Comparison of ENCODE assay signal across 31 cellular contexts in the genomic region with DNA sequence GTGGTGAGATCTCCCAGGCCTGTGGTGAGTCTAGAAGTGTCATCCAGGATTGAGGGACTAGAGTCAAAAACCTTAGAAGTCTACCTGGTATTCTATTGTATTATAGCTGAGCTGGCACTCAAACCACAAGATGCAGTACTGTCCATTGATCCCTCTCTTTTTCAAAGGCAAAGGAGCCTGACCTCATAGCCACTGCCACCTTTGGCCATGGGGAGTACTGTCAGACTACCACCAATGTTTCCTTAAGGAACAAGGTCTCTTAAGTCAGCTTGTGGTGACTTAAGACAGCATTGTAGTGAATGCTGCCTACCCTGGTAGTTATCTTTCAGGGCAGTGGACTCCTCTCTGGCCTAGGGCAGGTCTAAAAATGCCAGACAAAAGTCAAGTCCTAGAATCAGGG.
"Had no signal": no experiment of that assay in that cellular context is flagged by ENCODE, and none has a peak within 500 bp of the region (broad histone marks: within the 10 kb centered on the region; RNA-seq: fewer than 3 reads in every experiment).

No MANE protein-coding gene starts in this region.

- H3K27ac ChIP-seq: adrenal gland, ascending aorta, breast epithelium, cardiac muscle cell, colonic mucosa had no signal

- H3K36me3 Mint-ChIP-seq: activated naive CD4-positive, alpha-beta T cell treated with anti-CD3 and anti-CD28 coated beads, Interleukin-2, amount 50 U/mL, for 24 hours; activated naive CD8-positive, alpha-beta T cell treated with anti-CD3 and anti-CD28 coated beads for 36 hours; brain had no signal

- H3K4me1 ChIP-seq: adrenal gland, ascending aorta, breast epithelium, colonic mucosa had no signal

- H3K27me3 Mint-ChIP-seq: activated CD4-positive, alpha-beta memory T cell treated with anti-CD3 and anti-CD28 coated beads, Interleukin-2, amount 10 ng/mL, durations not matched to agents 7 days and 5 days; activated CD4-positive, alpha-beta T cell treated with anti-CD3 and anti-CD28 coated beads, Interleukin-2, amount 10 ng/mL, durations not matched to agents 7 days and 5 days; activated naive CD4-positive, alpha-beta T cell treated with anti-CD3 and anti-CD28 coated beads, Interleukin-2, amount 50 U/mL, for 24 hours; activated naive CD8-positive, alpha-beta T cell treated with anti-CD3 and anti-CD28 coated beads for 36 hours; activated naive CD8-positive, alpha-beta T cell treated with anti-CD3 and anti-CD28 coated beads, Interleukin-2, amount 50 U/mL, for 24 hours; activated T-helper 17 cell treated with anti-CD3 and anti-CD28 coated beads, Interleukin-2, amount 50 U/mL, for 72 hours; brain; T-helper 17 cell had no signal

- ATAC-seq: activated naive CD8-positive, alpha-beta T cell treated with anti-CD3 and anti-CD28 coated beads, Interleukin-2, amount 50 U/mL, for 24 hours; activated T-cell treated with anti-CD3 and anti-CD28 coated beads, Interleukin-2, amount 50 U/mL, for 4 hours; activated T-helper 17 cell treated with anti-CD3 and anti-CD28 coated beads, Interleukin-2, amount 50 U/mL, for 72 hours; esophagus mucosa; T-helper 17 cell had no signal

- H3K9me3 ChIP-seq: adrenal gland, ascending aorta, colonic mucosa had no signal

- H3K27me3 ChIP-seq: adrenal gland, ascending aorta, breast epithelium, cardiac muscle cell, colonic mucosa had no signal

- H3K4me1 Mint-ChIP-seq: activated CD4-positive, alpha-beta memory T cell treated with anti-CD3 and anti-CD28 coated beads, Interleukin-2, amount 10 ng/mL, durations not matched to agents 7 days and 5 days; activated CD4-positive, alpha-beta T cell treated with anti-CD3 and anti-CD28 coated beads, Interleukin-2, amount 10 ng/mL, durations not matched to agents 7 days and 5 days; activated naive CD4-positive, alpha-beta T cell treated with anti-CD3 and anti-CD28 coated beads, Interleukin-2, amount 50 U/mL, for 24 hours; activated naive CD8-positive, alpha-beta T cell treated with anti-CD3 and anti-CD28 coated beads for 36 hours; activated naive CD8-positive, alpha-beta T cell treated with anti-CD3 and anti-CD28 coated beads, Interleukin-2, amount 50 U/mL, for 24 hours; activated T-helper 17 cell treated with anti-CD3 and anti-CD28 coated beads, Interleukin-2, amount 50 U/mL, for 72 hours; brain; T-helper 17 cell had no signal

- DNase-seq: activated CD4-positive, alpha-beta memory T cell treated with anti-CD3 and anti-CD28 coated beads, Interleukin-2, amount 10 ng/mL, durations not matched to agents 7 days and 5 days; activated CD4-positive, alpha-beta T cell treated with anti-CD3 and anti-CD28 coated beads for 1 hour; activated CD4-positive, alpha-beta T cell treated with anti-CD3 and anti-CD28 coated beads for 4 hours; activated CD4-positive, alpha-beta T cell treated with anti-CD3 and anti-CD28 coated beads, Interleukin-2, amount 10 ng/mL, durations not matched to agents 7 days and 5 days; activated CD4-positive, alpha-beta T cell treated with anti-CD3 and anti-CD28 coated beads, Interleukin-2, amount 50 U/mL, for 4 hours; activated CD8-positive, alpha-beta memory T cell treated with anti-CD3 and anti-CD28 coated beads, Interleukin-2, amount 50 U/mL, for 48 hours; activated effector memory CD4-positive, alpha-beta T cell treated with Interleukin-2 at 50 U/mL for 16 hours; activated naive CD4-positive, alpha-beta T cell treated with anti-CD3 and anti-CD28 coated beads for 36 hours; activated naive CD8-positive, alpha-beta T cell treated with anti-CD3 and anti-CD28 coated beads for 36 hours; activated naive CD8-positive, alpha-beta T cell treated with anti-CD3 and anti-CD28 coated beads, Interleukin-2, amount 50 U/mL, for 24 hours; activated T-cell treated with anti-CD3 and anti-CD28 coated beads for 4 hours; activated T-cell treated with anti-CD3 and anti-CD28 coated beads, Interleukin-2, amount 50 U/mL, for 4 hours; adrenal gland; amygdala; central memory CD4-positive, alpha-beta T cell; cerebellar nuclear complex; colonic mucosa; effector CD8-positive, alpha-beta T cell; foreskin fibroblast; head of caudate nucleus; T-helper 1 cell; T-helper 17 cell; T1000 had no signal

- H3K4me3 Mint-ChIP-seq: activated CD4-positive, alpha-beta memory T cell treated with anti-CD3 and anti-CD28 coated beads, Interleukin-2, amount 10 ng/mL, durations not matched to agents 7 days and 5 days; activated CD4-positive, alpha-beta T cell treated with anti-CD3 and anti-CD28 coated beads, Interleukin-2, amount 10 ng/mL, durations not matched to agents 7 days and 5 days; activated naive CD4-positive, alpha-beta T cell treated with anti-CD3 and anti-CD28 coated beads for 36 hours; activated naive CD4-positive, alpha-beta T cell treated with anti-CD3 and anti-CD28 coated beads, Interleukin-2, amount 50 U/mL, for 24 hours; activated naive CD8-positive, alpha-beta T cell treated with anti-CD3 and anti-CD28 coated beads for 36 hours; activated naive CD8-positive, alpha-beta T cell treated with anti-CD3 and anti-CD28 coated beads, Interleukin-2, amount 50 U/mL, for 24 hours; activated T-cell treated with anti-CD3 and anti-CD28 coated beads, Interleukin-2, amount 50 U/mL, for 4 hours; activated T-helper 17 cell treated with anti-CD3 and anti-CD28 coated beads, Interleukin-2, amount 50 U/mL, for 72 hours; brain; T-helper 17 cell; T-helper 2 cell treated with Interferon-gamma antibody and Interleukin-4, amounts not matched to agents 5 μg/mL and 100 μg/mL, for 36 hours had no signal

- H3K27ac Mint-ChIP-seq: activated CD4-positive, alpha-beta memory T cell treated with anti-CD3 and anti-CD28 coated beads, Interleukin-2, amount 10 ng/mL, durations not matched to agents 7 days and 5 days; activated CD4-positive, alpha-beta T cell treated with anti-CD3 and anti-CD28 coated beads, Interleukin-2, amount 10 ng/mL, durations not matched to agents 7 days and 5 days; activated naive CD4-positive, alpha-beta T cell treated with anti-CD3 and anti-CD28 coated beads for 36 hours; activated naive CD4-positive, alpha-beta T cell treated with anti-CD3 and anti-CD28 coated beads, Interleukin-2, amount 50 U/mL, for 24 hours; activated naive CD8-positive, alpha-beta T cell treated with anti-CD3 and anti-CD28 coated beads for 36 hours; activated naive CD8-positive, alpha-beta T cell treated with anti-CD3 and anti-CD28 coated beads, Interleukin-2, amount 50 U/mL, for 24 hours; activated T-helper 17 cell treated with anti-CD3 and anti-CD28 coated beads, Interleukin-2, amount 50 U/mL, for 72 hours; brain; T-helper 17 cell; T-helper 2 cell treated with Interferon-gamma antibody and Interleukin-4, amounts not matched to agents 5 μg/mL and 100 μg/mL, for 36 hours had no signal

- H3K36me3 ChIP-seq: adrenal gland, ascending aorta, breast epithelium, cardiac muscle cell, colonic mucosa had no signal

- H3K4me3 ChIP-seq: adrenal gland, ascending aorta, breast epithelium, cardiac muscle cell, colonic mucosa had no signal
